19 cellular contexts compared by ENCODE assay signal in the genomic region with DNA sequence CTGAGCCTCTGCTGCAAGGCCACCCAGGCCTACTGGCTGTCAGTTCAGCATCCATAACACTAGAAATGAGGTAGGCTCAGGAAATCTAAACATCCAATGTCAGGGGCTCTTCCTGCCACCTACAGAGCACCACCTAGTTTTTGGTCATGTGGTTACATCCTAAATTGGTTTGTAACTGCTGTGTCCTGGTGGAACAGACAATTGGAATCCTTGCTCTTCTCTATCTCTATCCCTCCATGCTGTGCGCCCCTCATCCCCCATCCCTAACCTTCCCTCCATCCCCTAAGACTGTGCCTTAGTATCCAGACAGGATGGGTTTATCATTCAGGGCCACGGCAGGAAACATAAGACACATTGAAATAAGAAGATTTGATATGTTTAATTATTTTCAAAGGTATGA.
"Had no signal": no experiment of that assay in that cellular context is flagged by ENCODE, and none has a peak within 500 bp of the region (broad histone marks: within the 10 kb centered on the region; RNA-seq: fewer than 3 reads in every experiment).

No MANE protein-coding gene starts in this region.

- H3K4me3 ChIP-seq: coronary artery, dorsolateral prefrontal cortex, esophagus muscularis mucosa, gastroesophageal sphincter, heart left ventricle, hepatocyte, left lung, lower lobe of right lung, mucosa of descending colon had no signal

- ATAC-seq: foreskin keratinocyte; gastroesophageal sphincter; heart left ventricle; left cardiac atrium; left lung; left ventricle myocardium superior; lower lobe of right lung; mucosa of descending colon; naive thymus-derived CD8-positive, alpha-beta T cell had no signal

- H3K9me3 ChIP-seq: esophagus muscularis mucosa, gastroesophageal sphincter, heart left ventricle, left lung, lower lobe of right lung, mucosa of descending colon had no signal

- H3K4me1 Mint-ChIP-seq: naive B cell; naive thymus-derived CD8-positive, alpha-beta T cell had no signal

- H3K27ac Mint-ChIP-seq: naive B cell; naive thymus-derived CD8-positive, alpha-beta T cell had no signal

- H2AFZ ChIP-seq: hepatocyte had no signal

- H3K4me3 Mint-ChIP-seq: naive thymus-derived CD8-positive, alpha-beta T cell had no signal

- H3K4me1 ChIP-seq: esophagus muscularis mucosa, foreskin keratinocyte, gastroesophageal sphincter, heart left ventricle, left lung, lower lobe of right lung had no signal

- H3K36me3 Mint-ChIP-seq: naive B cell; naive thymus-derived CD8-positive, alpha-beta T cell had no signal

- H3K27ac ChIP-seq: coronary artery, dorsolateral prefrontal cortex, esophagus muscularis mucosa, foreskin keratinocyte, gastroesophageal sphincter, heart left ventricle, hepatocyte, left lung, lower lobe of right lung had no signal

- H3K79me2 ChIP-seq: hepatocyte had no signal

- H3K27me3 ChIP-seq: left lung had no signal

- H3K36me3 ChIP-seq: esophagus muscularis mucosa, gastroesophageal sphincter, heart left ventricle, left lung, lower lobe of right lung had no signal

- H3K4me2 ChIP-seq: hepatocyte had no signal

- DNase-seq: dermis blood vessel endothelial cell; dorsolateral prefrontal cortex; effector CD4-positive, alpha-beta T cell; effector memory CD4-positive, alpha-beta T cell; foreskin keratinocyte; heart left ventricle; hypothalamus; left cardiac atrium; left lung; left ventricle myocardium superior; lower lobe of right lung; mesenchymal stem cell; mucosa of descending colon; naive B cell; naive thymus-derived CD8-positive, alpha-beta T cell had no signal
